Comparison of ENCODE assay signal across 21 cellular contexts in genomic region chr7:101896312-101896711, GRCh38.
DNase-seq lines count a peak whose midpoint lies in the region; ATAC-seq and TF ChIP-seq lines count a peak whose summit lies in the region.
"Had no signal": no experiment of that assay in that cellular context is flagged by ENCODE, and none has a peak within 500 bp of the region (broad histone marks: within the 10 kb centered on the region; RNA-seq: fewer than 3 reads in every experiment).

No MANE protein-coding gene starts in this region.

- peak overlapping the region; percentile 10 for H3K4ac ChIP-seq in trophoblast cell (ENCODE audit: low read depth, low read length)

- no peak overlapping the region for H3K4me3 Mint-ChIP-seq in CD8-positive, alpha-beta T cell
- H3K4me3 Mint-ChIP-seq: activated CD8-positive, alpha-beta T cell treated with anti-CD3 and anti-CD28 coated beads for 36 hours had no signal

- no peak overlapping the region for H2BK12ac ChIP-seq in trophoblast cell (ENCODE audit: low read length)

- no peak for TF ChIP-seq CTCF in OCI-LY1 (IDR thresholded peaks at IDR 0.05; ENCODE audit: low read length)
- no peak for TF ChIP-seq CTCF in esophagus squamous epithelium (IDR thresholded peaks at IDR 0.05)
- no peak for TF ChIP-seq CTCF in CD8-positive, alpha-beta T cell (IDR thresholded peaks at IDR 0.05)

- H3K9me3 ChIP-seq in OCI-LY1 (ENCODE audit: low read length) (no peaks in the 10 kb centered on the region), esophagus squamous epithelium (no peaks in the 10 kb centered on the region), trophoblast cell (ENCODE audit: insufficient read depth, low read depth, low read length) (no peaks in the 10 kb centered on the region), aorta (ENCODE audit: control insufficient read depth, low read length) (no peaks in the 10 kb centered on the region)
- H3K9me3 ChIP-seq in CD8-positive, alpha-beta T cell (ENCODE audit: low read length): no peaks in the 10 kb centered on the region
- H3K9me3 ChIP-seq: Caco-2, left lung, mucosa of descending colon, testis had no signal

- H3K27ac ChIP-seq in OCI-LY1 (ENCODE audit: low read depth, low read length, poor library complexity, severe bottlenecking) (peak overlapping the region; percentile 62), esophagus squamous epithelium (peak overlapping the region in 3 of 4 donors; percentile 36 to 52 (median 38)), trophoblast cell (ENCODE audit: low read depth, low read length) (no peak overlapping the region), aorta (ENCODE audit: low read depth in 1 of 2, low read length in 2 of 2) (peak overlapping the region in 1 of 2 donors; percentile 55)
- H3K27ac ChIP-seq in CD8-positive, alpha-beta T cell (ENCODE audit: low read depth, low read length): no peak overlapping the region
- H3K27ac ChIP-seq: HL-60, left lung, testis had no signal

- no peaks in the 10 kb centered on the region for H3K27me3 Mint-ChIP-seq in CD8-positive, alpha-beta T cell (ENCODE audit: low read depth)
- H3K27me3 Mint-ChIP-seq: activated CD8-positive, alpha-beta T cell treated with anti-CD3 and anti-CD28 coated beads for 36 hours had no signal

- DNase-seq in esophagus squamous epithelium (lab: John Stamatoyannopoulos, UW) (no peak), trophoblast cell (no peak), aorta (no peak), hippocampal formation (lab: John Stamatoyannopoulos, UW) (no peak), EL (no peak)
- no peak for DNase-seq in CD8-positive, alpha-beta T cell
- DNase-seq: activated CD8-positive, alpha-beta T cell treated with anti-CD3 and anti-CD28 coated beads for 36 hours; activated naive CD4-positive, alpha-beta T cell treated with Interleukin-2 at 50 U/mL for 16 hours; Caco-2; effector CD8-positive, alpha-beta T cell; left lung; mucosa of descending colon; NCI-H1436; NCI-H524; RPMI8226; T-helper 9 cell; testis had no signal

- H3K4me3 ChIP-seq in OCI-LY1 (ENCODE audit: low read depth, low read length, poor library complexity, severe bottlenecking) (no peak overlapping the region), esophagus squamous epithelium (no peak overlapping the region), trophoblast cell (ENCODE audit: low read depth, low read length) (no peak overlapping the region), aorta (ENCODE audit: low read length in 2 of 2) (no peak overlapping the region)
- no peak overlapping the region for H3K4me3 ChIP-seq in CD8-positive, alpha-beta T cell (ENCODE audit: low read depth, low read length)
- H3K4me3 ChIP-seq: left lung, mucosa of descending colon, testis had no signal

- WGBS in esophagus squamous epithelium, 2 donors: 72 to 85% methylated on average over 9 of the region's 9 CpGs
- WGBS in trophoblast cell (ENCODE audit: extremely low coverage, insufficient coverage, insufficient read length): no CpG with 5 or more reads among the region's 9 CpGs
- 17 to 28% methylated on average over 9 of the region's 9 CpGs for WGBS in aorta, 2 donors

- H3K79me2 ChIP-seq in OCI-LY1 (ENCODE audit: insufficient read depth, low read length) (peaks cover 96% of the 10 kb centered on the region), trophoblast cell (ENCODE audit: control insufficient read depth, insufficient read depth, low read length, poor library complexity) (peaks cover 5% of the 10 kb centered on the region)

- H3K9ac ChIP-seq in OCI-LY1 (ENCODE audit: low read length) (peak overlapping the region; percentile 14; the same call in 1 of the 2 replicates), trophoblast cell (ENCODE audit: low read length) (peak overlapping the region; percentile 11)

- no peak overlapping the region for H4K8ac ChIP-seq in trophoblast cell (ENCODE audit: low read depth, low read length)

- H3K36me3 ChIP-seq in OCI-LY1 (ENCODE audit: insufficient read depth, low read length) (peaks cover 18% of the 10 kb centered on the region), esophagus squamous epithelium (no peaks in the 10 kb centered on the region), trophoblast cell (ENCODE audit: control insufficient read depth in 1 of 2, insufficient read depth in 2 of 2, low read length in 2 of 2) (peaks cover 3 to 4% of the 10 kb centered on the region in 2 experiments), aorta (ENCODE audit: control insufficient read depth in 1 of 2, insufficient read depth in 2 of 2, low read length in 1 of 2) (no peaks in the 10 kb centered on the region)
- H3K36me3 ChIP-seq in CD8-positive, alpha-beta T cell (ENCODE audit: insufficient read depth, low read length): no peaks in the 10 kb centered on the region
- H3K36me3 ChIP-seq: left lung had no signal

- H3K14ac ChIP-seq in trophoblast cell (ENCODE audit: low read length): no peak overlapping the region

- H3K4me1 ChIP-seq in OCI-LY1 (ENCODE audit: insufficient read depth, low read length, severe bottlenecking) (peaks cover 92% of the 10 kb centered on the region), esophagus squamous epithelium (peaks cover 0 to 39% (median 8%) of the 10 kb centered on the region in 3 donors), trophoblast cell (ENCODE audit: control insufficient read depth in 1 of 2, insufficient read depth in 2 of 2, low read length in 2 of 2) (no peaks in the 10 kb centered on the region), aorta (ENCODE audit: control insufficient read depth in 1 of 2, insufficient read depth in 2 of 2, low read length in 2 of 2) (peaks cover 6% of the 10 kb centered on the region in 2 donors)
- no peaks in the 10 kb centered on the region for H3K4me1 ChIP-seq in CD8-positive, alpha-beta T cell (ENCODE audit: insufficient read depth, low read length)
- H3K4me1 ChIP-seq: testis had no signal

- no peak for TF ChIP-seq POLR2A in esophagus squamous epithelium (IDR thresholded peaks at IDR 0.05)

- H2AFZ ChIP-seq in OCI-LY1 (ENCODE audit: low read length): no peak overlapping the region
- no peak overlapping the region for H2AFZ ChIP-seq in trophoblast cell (ENCODE audit: insufficient read depth, low read length, poor library complexity)

- H3F3A ChIP-seq in OCI-LY1 (ENCODE audit: insufficient read depth, low read length): 0 out of 2 replicates have a peak, but pooled peaks cover 7% of the 10 kb centered on the region

- no peaks in the 10 kb centered on the region for H3K9me3 Mint-ChIP-seq in CD8-positive, alpha-beta T cell
- H3K9me3 Mint-ChIP-seq: activated CD8-positive, alpha-beta T cell treated with anti-CD3 and anti-CD28 coated beads for 36 hours had no signal

- CTCF ChIA-PET in CD8-positive, alpha-beta T cell (lab: Charles Lee): no interaction called here

- no peak overlapping the region for H2AK5ac ChIP-seq in trophoblast cell (ENCODE audit: low read length)

- POLR2A ChIA-PET in CD8-positive, alpha-beta T cell (lab: Charles Lee): no interaction called here

- peaks cover 27% of the 10 kb centered on the region for H3K4me1 Mint-ChIP-seq in CD8-positive, alpha-beta T cell (ENCODE audit: low read depth)

- H3K27ac Mint-ChIP-seq in CD8-positive, alpha-beta T cell: no peak overlapping the region
- H3K27ac Mint-ChIP-seq: activated CD8-positive, alpha-beta T cell treated with anti-CD3 and anti-CD28 coated beads for 36 hours had no signal

- no peaks in the 10 kb centered on the region for H3K9me2 ChIP-seq in OCI-LY1 (ENCODE audit: low read depth, low read length)

- H3K36me3 Mint-ChIP-seq in CD8-positive, alpha-beta T cell: peaks cover 3% of the 10 kb centered on the region

- no peak overlapping the region for H4K91ac ChIP-seq in trophoblast cell (ENCODE audit: low read depth, low read length)

- H3K4me2 ChIP-seq in OCI-LY1 (ENCODE audit: low read length) (peak overlapping the region; percentile 13; the same call in 1 of the 2 replicates), trophoblast cell (ENCODE audit: low read length) (no peak overlapping the region)

- peak overlapping the region; percentile 66 for H3K23ac ChIP-seq in trophoblast cell (ENCODE audit: low read length)

- no peaks in the 10 kb centered on the region for H4K20me1 ChIP-seq in OCI-LY1 (ENCODE audit: insufficient read depth, low read length)

- no peak overlapping the region for H2BK120ac ChIP-seq in trophoblast cell (ENCODE audit: insufficient read depth, low read length, poor library complexity)

- H3K27me3 ChIP-seq in OCI-LY1 (ENCODE audit: insufficient read depth, low read length) (no peaks in the 10 kb centered on the region), esophagus squamous epithelium (no peaks in the 10 kb centered on the region), trophoblast cell (ENCODE audit: insufficient read depth, low read length) (no peaks in the 10 kb centered on the region), aorta (ENCODE audit: control insufficient read depth in 1 of 2, insufficient read depth in 2 of 2, low read length in 1 of 2) (no peaks in the 10 kb centered on the region)
- no peaks in the 10 kb centered on the region for H3K27me3 ChIP-seq in CD8-positive, alpha-beta T cell (ENCODE audit: insufficient read depth, low read length)
- H3K27me3 ChIP-seq: left lung, testis had no signal

- H4K12ac ChIP-seq in trophoblast cell (ENCODE audit: low read depth, low read length): no peak overlapping the region

- no peaks in the 10 kb centered on the region for H3K79me1 ChIP-seq in trophoblast cell (ENCODE audit: low read length)

- peak; percentile 23 for ATAC-seq in aorta (ENCODE audit: low FRiP score)
- no peak for ATAC-seq in CD8-positive, alpha-beta T cell
- ATAC-seq: activated CD8-positive, alpha-beta T cell treated with anti-CD3 and anti-CD28 coated beads for 36 hours; esophagus mucosa; left lung; mucosa of descending colon; SK-N-SH treated with all-trans-retinoic acid at 6 μM for 48 hours had no signal

- no peak overlapping the region for H2BK5ac ChIP-seq in trophoblast cell (ENCODE audit: low read depth, low read length, poor library complexity)

- intact Hi-C loops in esophagus squamous epithelium (cut with DNase I): no loop called here
- intact Hi-C loops in aorta (cut with DNase I): no loop called here
- intact Hi-C loops in CD8-positive, alpha-beta T cell (cut with DNase I, micrococcal nuclease): no loop called here

- no peak overlapping the region for H3K18ac ChIP-seq in trophoblast cell (ENCODE audit: low read length)

Comparison
In these comparisons a context has a peak if more than half of its experiments do, and no peak if none do; other contexts are left out.
1. H3K27ac ChIP-seq: peak in OCI-LY1 (single experiment) and esophagus squamous epithelium (3 of 4); none in trophoblast cell (single experiment) and CD8-positive, alpha-beta T cell (single experiment).